Comparison of ENCODE assay signal across 8 cellular contexts in genomic region chr1:33612877-33613487, GRCh38.
DNase-seq lines count a peak whose midpoint lies in the region; ATAC-seq and TF ChIP-seq lines count a peak whose summit lies in the region.

No MANE protein-coding gene starts in this region.

- no peak for ATAC-seq in activated CD4-positive, CD25-positive, alpha-beta regulatory T cell treated with anti-CD3 and anti-CD28 coated beads, Interleukin-2, amount 50 U/mL, for 24 hours
- ATAC-seq in right lobe of liver (peak; percentile 80 to 82 (median 81)), HG02623 (IDR thresholded peaks at IDR 0.05; ENCODE audit: unreplicated experiment) (no peak)

- no peaks in the 10 kb centered on the region for H3K9me3 ChIP-seq in right lobe of liver

- H3K27ac ChIP-seq in RWPE1 (no peak overlapping the region), coronary artery (no peak overlapping the region), right lobe of liver (no peak overlapping the region)

- CTCF ChIA-PET in RWPE1 (lab: Yijun Ruan, JAX): interaction anchor here (0.6 to 1.4 kb wide), 8 partner anchors 9 to 1114 kb away, joined by 3 to 5 read pairs (median 4); no protein-coding TSS in a partner anchor

- H3K4me3 ChIP-seq in coronary artery (no peak overlapping the region), right lobe of liver (no peak overlapping the region)

- WGBS in right lobe of liver (ENCODE audit: insufficient coverage, low coverage, low lambda C conversion rate, missing lambda C conversion rate): 7% methylated on average over 7 of the region's 11 CpGs

- no peak for TF ChIP-seq POLR2A in right lobe of liver (IDR thresholded peaks at IDR 0.05)

- no peaks in the 10 kb centered on the region for H3K36me3 ChIP-seq in right lobe of liver

- no peaks in the 10 kb centered on the region for H3K4me1 ChIP-seq in right lobe of liver

- POLR2A ChIA-PET in RWPE1 (lab: Yijun Ruan, JAX; ENCODE audit: low non-redundant PET): interaction anchor here (0.6 kb wide), 2 partner anchors 23 to 262 kb away, joined by 3 to 5 read pairs; no protein-coding TSS in a partner anchor

- intact Hi-C loops in right lobe of liver (cut with DNase I): no loop called here

- TF ChIP-seq CTCF in RWPE1 (conservative IDR thresholded peaks at IDR 0.05; ENCODE audit: low read depth) (peak; percentile 92), coronary artery (IDR thresholded peaks at IDR 0.05) (peak; percentile 87), right lobe of liver (IDR thresholded peaks at IDR 0.05) (peak; percentile 71 to 89 (median 86))

- H3K27me3 ChIP-seq in right lobe of liver: no peaks in the 10 kb centered on the region

- DNase-seq in activated CD4-positive, CD25-positive, alpha-beta regulatory T cell treated with anti-CD3 and anti-CD28 coated beads, Interleukin-2, amount 50 U/mL, for 72 hours: peak; percentile 45
- DNase-seq in M059J (ENCODE audit: low read depth) (peak; percentile 54), RWPE1 (ENCODE audit: low spot score) (peak; percentile 77), coronary artery (ENCODE audit: low spot score) (peak; percentile 74), right lobe of liver (peak in 2 of 3 donors; percentile 38 to 59), superior temporal gyrus (ENCODE audit: extremely low spot score) (peak; percentile 77)

Comparison
In these comparisons a context has a peak if more than half of its experiments do, and no peak if none do; other contexts are left out.
1. ATAC-seq: peak in right lobe of liver (4 of 4); none in activated CD4-positive, CD25-positive, alpha-beta regulatory T cell treated with anti-CD3 and anti-CD28 coated beads, Interleukin-2, amount 50 U/mL, for 24 hours (0 of 2) and HG02623 (single experiment).
2. Peak in every context shown above with its lines, with median percentiles within 50 percentile points of each other: DNase-seq and CTCF ChIP-seq.